ENCODE assay signal across 8 cellular contexts in genomic region chr10:5888843-5889623, GRCh38. TPM values are rescaled to one million over a fixed set of nuclear protein-coding genes. Genes with fewer than 3 reads are reported as not detected.
A peak's percentile ranks its signal among the peaks of the same experiment; 100 is the strongest.
DNase-seq lines count a peak whose midpoint lies in the region; ATAC-seq and TF ChIP-seq lines count a peak whose summit lies in the region.

No MANE protein-coding gene starts in this region.

- H3K9ac ChIP-seq in OCI-LY3 (ENCODE audit: low read length), result peak overlapping the region; percentile 76

- H3K27me3 ChIP-seq in OCI-LY3 (ENCODE audit: low read depth, low read length) (no peaks in the 10 kb centered on the region), ovary (no peaks in the 10 kb centered on the region), aorta (ENCODE audit: control insufficient read depth in 1 of 2, insufficient read depth in 2 of 2, low read length in 1 of 2) (no peaks in the 10 kb centered on the region)

- TF ChIP-seq CTCF in OCI-LY3 (IDR thresholded peaks at IDR 0.05; ENCODE audit: low read depth, low read length) (0 out of 2 replicates have a peak, but pooled peaks have one; percentile 3), ovary (IDR thresholded peaks at IDR 0.05) (no peak)

- H3K9me3 ChIP-seq in OCI-LY3 (ENCODE audit: insufficient read depth, low read length) (no peaks in the 10 kb centered on the region), ovary (no peaks in the 10 kb centered on the region), aorta (ENCODE audit: control insufficient read depth, low read length) (no peaks in the 10 kb centered on the region)

- no peak for TF ChIP-seq POLR2A in ovary (IDR thresholded peaks at IDR 0.05)

- intact Hi-C loops in head of caudate nucleus (cut with DNase I), result loop anchor here (5.0 kb wide), 2 partner anchors 77 to 202 kb away; partner anchors contain the start of gene GDI2
- intact Hi-C loops in ovary (cut with DNase I), result no loop called here
- intact Hi-C loops in aorta (cut with DNase I), result no loop called here

- TF ChIP-seq EP300 in ovary (IDR thresholded peaks at IDR 0.05), result no peak

- DNase-seq in NCI-H1105 treated with DMSO at 0.1 percent for 48 hours (lab: John Stamatoyannopoulos, UW), result peak; percentile 12
- no peak for DNase-seq in NCI-H1105 (lab: John Stamatoyannopoulos, UW)
- DNase-seq in activated effector memory CD4-positive, alpha-beta T cell treated with Interleukin-2 at 50 U/mL for 16 hours, result peak; percentile 25
- peak in 23 of 42 donors; percentile 9 to 55 (median 23) for DNase-seq in head of caudate nucleus
- peak in 2 of 5 donors; percentile 24 to 31 for DNase-seq in ovary
- DNase-seq in aorta, result peak; percentile 55 to 80

- WGBS in ovary, 3 donors, result 0 to 1% (median 0%) methylated on average over 29 to 80 of the region's 80 CpGs
- WGBS in aorta, 2 donors, result 0 to 1% methylated on average over 44 to 80 of the region's 80 CpGs

- H3K4me1 ChIP-seq in OCI-LY3 (ENCODE audit: low read length) (peaks cover 11% of the 10 kb centered on the region), ovary (ENCODE audit: insufficient read depth) (peaks cover 14% of the 10 kb centered on the region), aorta (ENCODE audit: control insufficient read depth in 1 of 2, insufficient read depth in 2 of 2, low read length in 2 of 2) (peaks cover 3 to 4% of the 10 kb centered on the region in 2 donors)

- H3K4me3 ChIP-seq in OCI-LY3 (ENCODE audit: low read length), result peak overlapping the region; percentile 84
- H3K4me3 ChIP-seq in ovary, result peak overlapping the region; percentile 85
- H3K4me3 ChIP-seq in aorta (ENCODE audit: low read length in 2 of 2), result peak overlapping the region; percentile 62 to 70

- H3K36me3 ChIP-seq in OCI-LY3 (replicated peaks; ENCODE audit: low read depth, low read length) (peaks cover 9% of the 10 kb centered on the region), ovary (no peaks in the 10 kb centered on the region), aorta (ENCODE audit: control insufficient read depth in 1 of 2, insufficient read depth in 2 of 2, low read length in 1 of 2) (peaks cover 0 to 1% of the 10 kb centered on the region in 2 donors)

- ATAC-seq in HG02840 (IDR thresholded peaks at IDR 0.05; ENCODE audit: low FRiP score, unreplicated experiment), result peak; percentile 35
- peak; percentile 32 for ATAC-seq in aorta (ENCODE audit: low FRiP score)

- H2AFZ ChIP-seq in OCI-LY3 (ENCODE audit: low read depth, low read length), result peak overlapping the region; percentile 31; the same call in 1 of the 2 replicates

- H3K79me2 ChIP-seq in OCI-LY3 (ENCODE audit: low read length), result peaks cover 46% of the 10 kb centered on the region

- peak overlapping the region; percentile 26; the same call in 1 of the 2 replicates for H3K27ac ChIP-seq in OCI-LY3 (ENCODE audit: low read length)
- peak overlapping the region; percentile 0 to 68 for H3K27ac ChIP-seq in ovary
- peak overlapping the region in 1 of 2 donors; percentile 15 for H3K27ac ChIP-seq in aorta (ENCODE audit: low read depth in 1 of 2, low read length in 2 of 2)

- peak overlapping the region; percentile 82 for H3K4me2 ChIP-seq in OCI-LY3 (ENCODE audit: low read length)

- H4K20me1 ChIP-seq in OCI-LY3 (ENCODE audit: insufficient read depth, low read length), result peaks cover 4% of the 10 kb centered on the region; the same call in 1 of the 2 replicates

RNA-seq across cellular contexts. Expression of gene ANKRD16, which starts 0.7 kb away (rescaled TPM):
- 10 to 100 TPM in 4 of 7 donors, 1 to 10 TPM in 3; 8.6 to 15.3 (median 10.0) TPM for total RNA-seq in ovary
- 1 to 10 TPM; 6.6 to 7.8 TPM for polyA plus RNA-seq in ovary
- total RNA-seq in aorta, result 1 to 10 TPM; 4.6 to 8.8 TPM
- polyA plus RNA-seq in aorta, result 1 to 10 TPM; 6.1 to 6.7 TPM

RNA-seq across cellular contexts. Expression of gene FBH1, which starts 1.0 kb away (rescaled TPM):
- 10 to 100 TPM; 54.6 to 80.3 (median 78.3) TPM for total RNA-seq in ovary
- 10 to 100 TPM; 46.4 to 64.1 TPM for polyA plus RNA-seq in ovary
- 100 to 1,000 TPM; 108 to 110 TPM for total RNA-seq in aorta
- polyA plus RNA-seq in aorta, result 100 to 1,000 TPM in 1 of 2 donors, 10 to 100 TPM in 1; 36.9 to 101 TPM
